32 cellular contexts compared by ENCODE assay signal in genomic region chr17:13640559-13640958, GRCh38. TPM values are rescaled to one million over a fixed set of nuclear protein-coding genes. Genes with fewer than 3 reads are reported as not detected.
"Had no signal": no experiment of that assay in that cellular context is flagged by ENCODE, and none has a peak within 500 bp of the region (broad histone marks: within the 10 kb centered on the region; RNA-seq: fewer than 3 reads in every experiment).

No MANE protein-coding gene starts in this region.

- H3K9me3 Mint-ChIP-seq: activated CD8-positive, alpha-beta T cell treated with anti-CD3 and anti-CD28 coated beads for 36 hours; activated naive CD4-positive, alpha-beta T cell treated with anti-CD3 and anti-CD28 coated beads, Interleukin-2, amount 50 U/mL, for 24 hours; activated naive CD8-positive, alpha-beta T cell treated with anti-CD3 and anti-CD28 coated beads, Interleukin-2, amount 10 ng/mL, durations not matched to agents 7 days and 5 days; activated T-cell treated with anti-CD3 and anti-CD28 coated beads, Interleukin-2, amount 50 U/mL, for 24 hours; activated T-helper 2 cell treated with anti-CD3 and anti-CD28 coated beads, Interferon-gamma antibody, Interleukin-2, Interleukin-4, amounts not matched to agents 10 μg/mL and 5 μg/mL and 100 μg/mL, durations not matched to agents 14 hours and 24 hours and 36 hours; central memory CD8-positive, alpha-beta T cell; T-cell had no signal

- H3K4me3 Mint-ChIP-seq: activated CD8-positive, alpha-beta T cell treated with anti-CD3 and anti-CD28 coated beads for 36 hours; activated naive CD4-positive, alpha-beta T cell treated with anti-CD3 and anti-CD28 coated beads, Interleukin-2, amount 50 U/mL, for 24 hours; activated naive CD8-positive, alpha-beta T cell treated with anti-CD3 and anti-CD28 coated beads, Interleukin-2, amount 10 ng/mL, durations not matched to agents 7 days and 5 days; activated T-cell treated with anti-CD3 and anti-CD28 coated beads, Interleukin-2, amount 50 U/mL, for 24 hours; central memory CD8-positive, alpha-beta T cell; T-cell; T-helper 17 cell had no signal

- H3K36me3 ChIP-seq: ascending aorta, cardiac muscle cell had no signal

- DNase-seq: activated CD4-positive, alpha-beta T cell treated with anti-CD3 and anti-CD28 coated beads for 1 hour; activated CD4-positive, alpha-beta T cell treated with anti-CD3 and anti-CD28 coated beads for 48 hours; activated CD4-positive, CD25-positive, alpha-beta regulatory T cell; activated CD8-positive, alpha-beta T cell treated with anti-CD3 and anti-CD28 coated beads for 36 hours; activated gamma-delta T cell; activated naive CD4-positive, alpha-beta T cell treated with Interleukin-2 at 50 U/mL for 16 hours; activated naive CD8-positive, alpha-beta T cell treated with anti-CD3 and anti-CD28 coated beads, Interleukin-2, amount 10 ng/mL, durations not matched to agents 7 days and 5 days; activated T-cell treated with anti-CD3 and anti-CD28 coated beads, Interleukin-2, amount 50 U/mL, for 24 hours; amygdala; MM.1S; NCI-H1092 treated with DMSO at 0.1 percent for 48 hours; NCI-H1417; NCI-H1930; NCI-H2081 treated with DMSO at 0.1 percent for 48 hours; NCI-H345; NCI-H526 treated with DMSO at 0.1 percent for 48 hours; NK-92 treated with Interleukin-12 subunit alpha and Interleukin-12 subunit beta, amount 100 ng/mL, for 24 hours; PC-9; SIG-M5; T-cell; T-helper 17 cell; T-helper 9 cell had no signal

- H2AFZ ChIP-seq: PC-9 had no signal

- H3K4me1 ChIP-seq: ascending aorta had no signal

- H3K36me3 Mint-ChIP-seq: activated naive CD4-positive, alpha-beta T cell treated with anti-CD3 and anti-CD28 coated beads, Interleukin-2, amount 50 U/mL, for 24 hours; activated naive CD8-positive, alpha-beta T cell treated with anti-CD3 and anti-CD28 coated beads, Interleukin-2, amount 10 ng/mL, durations not matched to agents 7 days and 5 days; T-cell had no signal

- H3K4me2 ChIP-seq: KMS-11, PC-9 had no signal

- H3K4me1 Mint-ChIP-seq: activated naive CD4-positive, alpha-beta T cell treated with anti-CD3 and anti-CD28 coated beads, Interleukin-2, amount 50 U/mL, for 24 hours; activated naive CD8-positive, alpha-beta T cell treated with anti-CD3 and anti-CD28 coated beads, Interleukin-2, amount 10 ng/mL, durations not matched to agents 7 days and 5 days; central memory CD8-positive, alpha-beta T cell; T-cell; T-helper 17 cell had no signal

- H3K4me3 ChIP-seq: ascending aorta, cardiac muscle cell, PC-9 had no signal

- H3K27ac Mint-ChIP-seq: activated CD8-positive, alpha-beta T cell treated with anti-CD3 and anti-CD28 coated beads for 36 hours; activated naive CD4-positive, alpha-beta T cell treated with anti-CD3 and anti-CD28 coated beads, Interleukin-2, amount 50 U/mL, for 24 hours; activated naive CD8-positive, alpha-beta T cell treated with anti-CD3 and anti-CD28 coated beads, Interleukin-2, amount 10 ng/mL, durations not matched to agents 7 days and 5 days; activated T-cell treated with anti-CD3 and anti-CD28 coated beads, Interleukin-2, amount 50 U/mL, for 24 hours; activated T-helper 2 cell treated with anti-CD3 and anti-CD28 coated beads, Interferon-gamma antibody, Interleukin-2, Interleukin-4, amounts not matched to agents 10 μg/mL and 5 μg/mL and 100 μg/mL, durations not matched to agents 14 hours and 24 hours and 36 hours; T-cell; T-helper 17 cell had no signal

- H3K27me3 Mint-ChIP-seq: activated naive CD4-positive, alpha-beta T cell treated with anti-CD3 and anti-CD28 coated beads, Interleukin-2, amount 50 U/mL, for 24 hours had no signal

- H3K9ac ChIP-seq: KMS-11 had no signal

- H3K9me3 ChIP-seq: ascending aorta had no signal

- H3K27ac ChIP-seq: ascending aorta, cardiac muscle cell, KMS-11, PC-9, RWPE1, VCaP had no signal

- H3K27me3 ChIP-seq: ascending aorta, cardiac muscle cell had no signal

- ATAC-seq: activated CD8-positive, alpha-beta T cell treated with anti-CD3 and anti-CD28 coated beads for 36 hours; Right ventricle myocardium inferior; SK-N-SH treated with all-trans-retinoic acid at 6 μM for 48 hours; T-cell; T-helper 17 cell had no signal

RNA-seq across cellular contexts. Expression of gene HS3ST3A1, which starts 38.8 kb away (rescaled TPM):
- total RNA-seq: activated naive CD8-positive, alpha-beta T cell treated with anti-CD3 and anti-CD28 coated beads, Interleukin-2, amount 10 ng/mL, durations not matched to agents 7 days and 5 days; ascending aorta; PC-9 had no signal
